ENCODE assay signal across 16 cellular contexts in genomic region chr22:26893034-26893710, GRCh38.
DNase-seq lines count a peak whose midpoint lies in the region; ATAC-seq, FAIRE-seq and TF ChIP-seq lines count a peak whose summit lies in the region.
"Had no signal": no experiment of that assay in that cellular context is flagged by ENCODE, and none has a peak within 500 bp of the region (broad histone marks: within the 10 kb centered on the region; RNA-seq: fewer than 3 reads in every experiment).

No MANE protein-coding gene starts in this region.

- peaks cover 6% of the 10 kb centered on the region for H3K27me3 Mint-ChIP-seq in mesothelial cell of epicardium (ENCODE audit: low read depth)

- peak overlapping the region; percentile 17 for H3K27ac Mint-ChIP-seq in mesothelial cell of epicardium
- H3K27ac Mint-ChIP-seq: activated CD8-positive, alpha-beta T cell treated with anti-CD3 and anti-CD28 coated beads for 36 hours; activated naive CD4-positive, alpha-beta T cell treated with anti-CD3 and anti-CD28 coated beads, Interleukin-2, amount 50 U/mL, for 24 hours had no signal

- H3K4me3 Mint-ChIP-seq in mesothelial cell of epicardium: no peak overlapping the region
- H3K4me3 Mint-ChIP-seq: activated CD8-positive, alpha-beta T cell treated with anti-CD3 and anti-CD28 coated beads for 36 hours; activated naive CD4-positive, alpha-beta T cell treated with anti-CD3 and anti-CD28 coated beads, Interleukin-2, amount 50 U/mL, for 24 hours had no signal

- no peak for TF ChIP-seq POLR2A in heart left ventricle (IDR thresholded peaks at IDR 0.05)

- H3K9me3 Mint-ChIP-seq in mesothelial cell of epicardium: no peaks in the 10 kb centered on the region
- H3K9me3 Mint-ChIP-seq: activated CD8-positive, alpha-beta T cell treated with anti-CD3 and anti-CD28 coated beads for 36 hours; activated naive CD4-positive, alpha-beta T cell treated with anti-CD3 and anti-CD28 coated beads, Interleukin-2, amount 50 U/mL, for 24 hours had no signal

- DNase-seq in COLO668 (lab: John Stamatoyannopoulos, UW; ENCODE audit: unreplicated experiment) (peak; percentile 62), NCI-H1105 treated with DMSO at 0.1 percent for 48 hours (lab: John Stamatoyannopoulos, UW) (peak; percentile 97), mesothelial cell of epicardium (ENCODE audit: low spot score in 2 of 2, unreplicated experiment in 2 of 2) (no peak), kidney glomerular epithelial cell (lab: John Stamatoyannopoulos, UW) (no peak), small intestine (no peak), heart left ventricle (no peak), CD1c-positive myeloid dendritic cell (ENCODE audit: extremely low spot score) (no peak)
- DNase-seq: activated CD8-positive, alpha-beta T cell treated with anti-CD3 and anti-CD28 coated beads for 36 hours; AML-193; foreskin melanocyte; NK-92 treated with Interleukin-12 subunit alpha and Interleukin-12 subunit beta, amount 100 ng/mL, for 24 hours; SW 1271 had no signal

- H3K36me3 Mint-ChIP-seq in mesothelial cell of epicardium: no peaks in the 10 kb centered on the region

- no peak overlapping the region for H3K4me3 ChIP-seq in small intestine (ENCODE audit: low read depth in 1 of 2, low read length in 2 of 2)
- no peak overlapping the region for H3K4me3 ChIP-seq in heart left ventricle

- ATAC-seq in heart left ventricle: no peak
- ATAC-seq: activated CD8-positive, alpha-beta T cell treated with anti-CD3 and anti-CD28 coated beads for 36 hours had no signal

- no peaks in the 10 kb centered on the region for H3K4me1 ChIP-seq in small intestine (ENCODE audit: control insufficient read depth in 2 of 2, insufficient read depth in 1 of 2, low read depth in 1 of 2, low read length in 1 of 2)
- peaks cover 0 to 3% (median 0%) of the 10 kb centered on the region in 12 donors for H3K4me1 ChIP-seq in heart left ventricle
- H3K4me1 ChIP-seq: parathyroid adenoma had no signal

- WGBS in small intestine, 3 donors: 63 to 70% (median 67%) methylated on average over 16 of the region's 16 CpGs
- WGBS in heart left ventricle, 4 donors: 80 to 88% (median 85%) methylated on average over 16 of the region's 16 CpGs

- H3K36me3 ChIP-seq in small intestine (ENCODE audit: control insufficient read depth in 2 of 2, insufficient read depth in 2 of 2, low read length in 2 of 2): no peaks in the 10 kb centered on the region
- H3K36me3 ChIP-seq in heart left ventricle: no peaks in the 10 kb centered on the region

- H3K27ac ChIP-seq in small intestine (ENCODE audit: low read depth in 1 of 2, low read length in 1 of 2): no peak overlapping the region
- no peak overlapping the region for H3K27ac ChIP-seq in heart left ventricle
- H3K27ac ChIP-seq: parathyroid adenoma had no signal

- no peak for TF ChIP-seq CTCF in mesothelial cell of epicardium (IDR thresholded peaks at IDR 0.05; ENCODE audit: unreplicated experiment)
- no peak for TF ChIP-seq CTCF in heart left ventricle (IDR thresholded peaks at IDR 0.05)

- intact Hi-C loops in heart left ventricle (cut with DNase I): no loop called here

- no peaks in the 10 kb centered on the region for H3K9me3 ChIP-seq in small intestine (ENCODE audit: control insufficient read depth, low read depth)
- no peaks in the 10 kb centered on the region for H3K9me3 ChIP-seq in heart left ventricle

- H3K27me3 ChIP-seq in small intestine (ENCODE audit: control insufficient read depth in 2 of 2, insufficient read depth in 2 of 2, low read length in 2 of 2): peaks cover 0 to 3% of the 10 kb centered on the region in 2 donors
- H3K27me3 ChIP-seq in heart left ventricle: no peaks in the 10 kb centered on the region

- peaks cover 33% of the 10 kb centered on the region for H3K4me1 Mint-ChIP-seq in mesothelial cell of epicardium
- H3K4me1 Mint-ChIP-seq: activated naive CD4-positive, alpha-beta T cell treated with anti-CD3 and anti-CD28 coated beads, Interleukin-2, amount 50 U/mL, for 24 hours had no signal

- no peak for FAIRE-seq in small intestine (lab: Jason Lieb, UNC)
- FAIRE-seq: G401.6 had no signal

TF ChIP-seq in PFSK-1, 5 proteins besides CTCF, POLR2A, EP300 and RAD21:
- TF ChIP-seq FOXP2 (optimal IDR thresholded peaks at IDR 0.05; ENCODE audit: borderline replicate concordance, extremely low read depth, extremely low read length, insufficient read depth): peak; percentile 13
- TF ChIP-seq, protein P1, sequence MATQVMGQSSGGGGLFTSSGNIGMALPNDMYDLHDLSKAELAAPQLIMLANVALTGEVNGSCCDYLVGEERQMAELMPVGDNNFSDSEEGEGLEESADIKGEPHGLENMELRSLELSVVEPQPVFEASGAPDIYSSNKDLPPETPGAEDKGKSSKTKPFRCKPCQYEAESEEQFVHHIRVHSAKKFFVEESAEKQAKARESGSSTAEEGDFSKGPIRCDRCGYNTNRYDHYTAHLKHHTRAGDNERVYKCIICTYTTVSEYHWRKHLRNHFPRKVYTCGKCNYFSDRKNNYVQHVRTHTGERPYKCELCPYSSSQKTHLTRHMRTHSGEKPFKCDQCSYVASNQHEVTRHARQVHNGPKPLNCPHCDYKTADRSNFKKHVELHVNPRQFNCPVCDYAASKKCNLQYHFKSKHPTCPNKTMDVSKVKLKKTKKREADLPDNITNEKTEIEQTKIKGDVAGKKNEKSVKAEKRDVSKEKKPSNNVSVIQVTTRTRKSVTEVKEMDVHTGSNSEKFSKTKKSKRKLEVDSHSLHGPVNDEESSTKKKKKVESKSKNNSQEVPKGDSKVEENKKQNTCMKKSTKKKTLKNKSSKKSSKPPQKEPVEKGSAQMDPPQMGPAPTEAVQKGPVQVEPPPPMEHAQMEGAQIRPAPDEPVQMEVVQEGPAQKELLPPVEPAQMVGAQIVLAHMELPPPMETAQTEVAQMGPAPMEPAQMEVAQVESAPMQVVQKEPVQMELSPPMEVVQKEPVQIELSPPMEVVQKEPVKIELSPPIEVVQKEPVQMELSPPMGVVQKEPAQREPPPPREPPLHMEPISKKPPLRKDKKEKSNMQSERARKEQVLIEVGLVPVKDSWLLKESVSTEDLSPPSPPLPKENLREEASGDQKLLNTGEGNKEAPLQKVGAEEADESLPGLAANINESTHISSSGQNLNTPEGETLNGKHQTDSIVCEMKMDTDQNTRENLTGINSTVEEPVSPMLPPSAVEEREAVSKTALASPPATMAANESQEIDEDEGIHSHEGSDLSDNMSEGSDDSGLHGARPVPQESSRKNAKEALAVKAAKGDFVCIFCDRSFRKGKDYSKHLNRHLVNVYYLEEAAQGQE (IDR thresholded peaks at IDR 0.05; ENCODE audit: insufficient read depth in 1 of 2, low read depth in 2 of 2, low read length in 2 of 2): no peak
TF ChIP-seq in PFSK-1: peak in this region for 1.

Comparison
In these comparisons a context has a peak if more than half of its experiments do, and no peak if none do; other contexts are left out.
1. DNase-seq: peak in COLO668 (single experiment) and NCI-H1105 treated with DMSO at 0.1 percent for 48 hours (single experiment); none in mesothelial cell of epicardium (0 of 2), kidney glomerular epithelial cell (single experiment), small intestine (single experiment), heart left ventricle (0 of 5) and CD1c-positive myeloid dendritic cell (single experiment).